Comparison of ENCODE assay signal across 19 cellular contexts in the genomic region with DNA sequence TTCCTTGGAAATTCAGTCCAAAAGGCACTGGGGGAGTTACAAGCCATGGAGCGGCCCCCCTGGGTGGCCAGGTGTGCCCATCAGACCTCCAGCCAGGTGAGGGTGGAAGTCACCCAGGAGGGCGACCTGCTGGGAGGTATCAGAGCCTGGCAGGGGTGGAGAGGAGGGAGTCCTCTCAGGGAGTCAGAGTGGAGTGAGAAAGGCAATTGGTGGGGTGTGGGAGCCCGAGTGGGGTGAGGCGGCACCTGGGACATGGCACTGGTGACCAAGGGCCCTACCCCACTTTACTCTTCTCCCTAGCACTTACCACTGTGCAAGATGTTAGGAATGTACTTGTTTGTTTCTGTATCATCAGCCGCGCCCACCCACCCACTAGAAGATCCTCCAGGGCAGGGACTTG. TPM values are rescaled to one million over a fixed set of nuclear protein-coding genes. Genes with fewer than 3 reads are reported as not detected.
DNase-seq lines count a peak whose midpoint lies in the region; ATAC-seq and TF ChIP-seq lines count a peak whose summit lies in the region.
"Had no signal": no experiment of that assay in that cellular context is flagged by ENCODE, and none has a peak within 500 bp of the region (broad histone marks: within the 10 kb centered on the region; RNA-seq: fewer than 3 reads in every experiment).

No MANE protein-coding gene starts in this region.

- H3K9me3 ChIP-seq in right cardiac atrium (ENCODE audit: control insufficient read depth, low read length): no peaks in the 10 kb centered on the region
- H3K9me3 ChIP-seq: adrenal gland, mucosa of descending colon, pancreas, SJSA1 had no signal

- no peak overlapping the region for H3K27ac ChIP-seq in right cardiac atrium (ENCODE audit: low read length)
- H3K27ac ChIP-seq: adrenal gland, pancreas, SJSA1 had no signal

- H3K9me3 Mint-ChIP-seq in activated CD4-positive, alpha-beta T cell treated with anti-CD3 and anti-CD28 coated beads, Interleukin-2, amount 10 ng/mL, durations not matched to agents 24 days and 14 days: no peaks in the 10 kb centered on the region
- no peaks in the 10 kb centered on the region for H3K9me3 Mint-ChIP-seq in activated CD4-positive, alpha-beta memory T cell treated with anti-CD3 and anti-CD28 coated beads, Interleukin-2, amount 10 ng/mL, durations not matched to agents 7 days and 5 days
- H3K9me3 Mint-ChIP-seq in natural killer cell: no peaks in the 10 kb centered on the region

- ATAC-seq in GM21381 (IDR thresholded peaks at IDR 0.05; ENCODE audit: unreplicated experiment) (peak; percentile 0), natural killer cell (no peak), right cardiac atrium (no peak)
- ATAC-seq: left cardiac atrium, mucosa of descending colon, pancreas had no signal

- CTCF ChIA-PET in activated CD4-positive, alpha-beta memory T cell treated with anti-CD3 and anti-CD28 coated beads, Interleukin-2, amount 10 ng/mL, durations not matched to agents 7 days and 5 days (lab: Charles Lee): interaction anchor here (0.9 to 7.2 kb wide), 19 partner anchors 8 to 240 kb away, joined by 3 to 144 read pairs (median 5); partner anchors contain the start of gene PIK3CD

- H3K4me3 Mint-ChIP-seq in activated CD4-positive, alpha-beta T cell treated with anti-CD3 and anti-CD28 coated beads, Interleukin-2, amount 10 ng/mL, durations not matched to agents 24 days and 14 days: peak overlapping the region; percentile 80
- H3K4me3 Mint-ChIP-seq in activated CD4-positive, alpha-beta memory T cell treated with anti-CD3 and anti-CD28 coated beads, Interleukin-2, amount 10 ng/mL, durations not matched to agents 7 days and 5 days: peak overlapping the region; percentile 66
- H3K4me3 Mint-ChIP-seq in natural killer cell: peak overlapping the region; percentile 86

- H3K27ac Mint-ChIP-seq in activated CD4-positive, alpha-beta T cell treated with anti-CD3 and anti-CD28 coated beads, Interleukin-2, amount 10 ng/mL, durations not matched to agents 24 days and 14 days: peak overlapping the region; percentile 65
- H3K27ac Mint-ChIP-seq in activated CD4-positive, alpha-beta memory T cell treated with anti-CD3 and anti-CD28 coated beads, Interleukin-2, amount 10 ng/mL, durations not matched to agents 7 days and 5 days: no peak overlapping the region
- H3K27ac Mint-ChIP-seq in natural killer cell: peak overlapping the region; percentile 87 to 99

- H3K27me3 Mint-ChIP-seq in activated CD4-positive, alpha-beta T cell treated with anti-CD3 and anti-CD28 coated beads, Interleukin-2, amount 10 ng/mL, durations not matched to agents 24 days and 14 days: peaks cover 7% of the 10 kb centered on the region
- H3K27me3 Mint-ChIP-seq in activated CD4-positive, alpha-beta memory T cell treated with anti-CD3 and anti-CD28 coated beads, Interleukin-2, amount 10 ng/mL, durations not matched to agents 7 days and 5 days: peaks cover 13% of the 10 kb centered on the region
- peaks cover 0 to 3% of the 10 kb centered on the region in 2 donors for H3K27me3 Mint-ChIP-seq in natural killer cell (ENCODE audit: low read depth in 2 of 2)

- POLR2A ChIA-PET in activated CD4-positive, alpha-beta memory T cell treated with anti-CD3 and anti-CD28 coated beads, Interleukin-2, amount 10 ng/mL, durations not matched to agents 7 days and 5 days (lab: Charles Lee): interaction anchor here (1.7 to 7.2 kb wide), 6 partner anchors 27 to 103 kb away, joined by 4 to 422 read pairs (median 24); partner anchors contain the start of gene PIK3CD

- peaks cover 11% of the 10 kb centered on the region for H3K36me3 Mint-ChIP-seq in activated CD4-positive, alpha-beta T cell treated with anti-CD3 and anti-CD28 coated beads, Interleukin-2, amount 10 ng/mL, durations not matched to agents 24 days and 14 days (ENCODE audit: low read depth)
- H3K36me3 Mint-ChIP-seq in activated CD4-positive, alpha-beta memory T cell treated with anti-CD3 and anti-CD28 coated beads, Interleukin-2, amount 10 ng/mL, durations not matched to agents 7 days and 5 days (ENCODE audit: low read depth): peaks cover 9% of the 10 kb centered on the region
- no peaks in the 10 kb centered on the region for H3K36me3 Mint-ChIP-seq in natural killer cell

- intact Hi-C loops in activated CD4-positive, alpha-beta T cell treated with anti-CD3 and anti-CD28 coated beads, Interleukin-2, amount 10 ng/mL, durations not matched to agents 24 days and 14 days (cut with micrococcal nuclease): loop anchor here (2.0 to 5.0 kb wide), 3 partner anchors 61 to 407 kb away; partner anchors contain the start of gene UBE4B
- intact Hi-C loops in natural killer cell (cut with micrococcal nuclease) (no loop called here), right cardiac atrium (cut with DNase I) (loop anchor here in 3 of 4 donors (5.0 to 10.0 kb wide), 2 partner anchors 239 to 242 kb away; no protein-coding TSS in a partner anchor)

- H3K27me3 ChIP-seq in right cardiac atrium (ENCODE audit: control insufficient read depth, insufficient read depth): no peaks in the 10 kb centered on the region
- H3K27me3 ChIP-seq: adrenal gland, pancreas, SJSA1 had no signal

- TF ChIP-seq CTCF in natural killer cell (IDR thresholded peaks at IDR 0.05): no peak

- 90% methylated on average over 6 of the region's 6 CpGs for WGBS in right cardiac atrium

- no peak overlapping the region for H3K4me3 ChIP-seq in right cardiac atrium (ENCODE audit: low read length)
- H3K4me3 ChIP-seq: adrenal gland, mucosa of descending colon, pancreas, SJSA1, smooth muscle cell had no signal

- H3K4me1 Mint-ChIP-seq in activated CD4-positive, alpha-beta T cell treated with anti-CD3 and anti-CD28 coated beads, Interleukin-2, amount 10 ng/mL, durations not matched to agents 24 days and 14 days: peaks cover 33% of the 10 kb centered on the region
- H3K4me1 Mint-ChIP-seq in activated CD4-positive, alpha-beta memory T cell treated with anti-CD3 and anti-CD28 coated beads, Interleukin-2, amount 10 ng/mL, durations not matched to agents 7 days and 5 days: peaks cover 43% of the 10 kb centered on the region
- H3K4me1 Mint-ChIP-seq in natural killer cell: peaks cover 39 to 43% of the 10 kb centered on the region in 2 donors

- no peaks in the 10 kb centered on the region for H3K4me1 ChIP-seq in right cardiac atrium (ENCODE audit: control insufficient read depth, insufficient read depth, low read length)
- H3K4me1 ChIP-seq: adrenal gland, pancreas had no signal

- DNase-seq in activated CD4-positive, alpha-beta T cell treated with anti-CD3 and anti-CD28 coated beads, Interleukin-2, amount 10 ng/mL, durations not matched to agents 24 days and 14 days: peak; percentile 59
- no peak for DNase-seq in activated CD4-positive, alpha-beta T cell treated with anti-CD3 and anti-CD28 coated beads for 4 hours
- DNase-seq in activated CD4-positive, alpha-beta memory T cell treated with anti-CD3 and anti-CD28 coated beads, Interleukin-2, amount 10 ng/mL, durations not matched to agents 7 days and 5 days: no peak
- DNase-seq in natural killer cell: no peak
- DNase-seq in HPDE6-E6E7 (ENCODE audit: extremely low spot score): no peak
- no peak for DNase-seq in CD1c-positive myeloid dendritic cell (ENCODE audit: extremely low spot score)
- DNase-seq in right cardiac atrium: no peak
- DNase-seq: adrenal gland; central memory CD4-positive, alpha-beta T cell; COR-L47; GDM1; left cardiac atrium; mucosa of descending colon; NCI-H1694 treated with DMSO at 0.1 percent for 48 hours; NCI-H446 treated with DMSO at 0.1 percent for 48 hours; pancreas had no signal

RNA-seq across cellular contexts. Expression of gene PIK3CD, which starts 25.8 kb away (rescaled TPM):
- total RNA-seq in activated CD4-positive, alpha-beta T cell treated with anti-CD3 and anti-CD28 coated beads, Interleukin-2, amount 10 ng/mL, durations not matched to agents 24 days and 14 days: 233 TPM in 2 replicates
- total RNA-seq in activated CD4-positive, alpha-beta memory T cell treated with anti-CD3 and anti-CD28 coated beads, Interleukin-2, amount 10 ng/mL, durations not matched to agents 7 days and 5 days: 100 to 1,000 TPM; 211 to 214 TPM
- 100 to 1,000 TPM; 171 to 240 (median 198) TPM for total RNA-seq in natural killer cell
- total RNA-seq in right cardiac atrium: 1 to 10 TPM; 3.8 to 5.9 (median 4.5) TPM
- polyA plus RNA-seq in right cardiac atrium: 3.0 TPM

RNA-seq across cellular contexts. Expression of gene TMEM201, which starts 37.0 kb away (rescaled TPM):
- 35.9 and 37.3 TPM in 2 replicates for total RNA-seq in activated CD4-positive, alpha-beta T cell treated with anti-CD3 and anti-CD28 coated beads, Interleukin-2, amount 10 ng/mL, durations not matched to agents 24 days and 14 days
- 10 to 100 TPM; 12.4 to 13.4 TPM for total RNA-seq in activated CD4-positive, alpha-beta memory T cell treated with anti-CD3 and anti-CD28 coated beads, Interleukin-2, amount 10 ng/mL, durations not matched to agents 7 days and 5 days
- 10 to 100 TPM in 1 of 3 donors, 1 to 10 TPM in 2; 7.3 to 10.2 (median 8.8) TPM for total RNA-seq in natural killer cell
- 10 to 100 TPM; 18.4 to 23.3 (median 21.1) TPM for total RNA-seq in right cardiac atrium
- 14.5 TPM for polyA plus RNA-seq in right cardiac atrium

Comparison
In these comparisons a context has a peak if more than half of its experiments do, and no peak if none do; other contexts are left out.
1. RNA of gene PIK3CD, which starts 25.8 kb away (total RNA-seq): 233 TPM in activated CD4-positive, alpha-beta T cell treated with anti-CD3 and anti-CD28 coated beads, Interleukin-2, amount 10 ng/mL, durations not matched to agents 24 days and 14 days, 211 to 214 TPM in activated CD4-positive, alpha-beta memory T cell treated with anti-CD3 and anti-CD28 coated beads, Interleukin-2, amount 10 ng/mL, durations not matched to agents 7 days and 5 days and 171 to 240 TPM in natural killer cell; 3.8 to 5.9 TPM in right cardiac atrium; every median in the first group is over 10 times any median in the second.
2. Peak in every context shown above with its lines, with median percentiles within 50 percentile points of each other: H3K4me3 Mint-ChIP-seq.